ENCODE assay signal across 8 cellular contexts in genomic region chr20:20130399-20130798, GRCh38.
DNase-seq lines count a peak whose midpoint lies in the region; ATAC-seq and TF ChIP-seq lines count a peak whose summit lies in the region.

No MANE protein-coding gene starts in this region.

- ATAC-seq in GM19395 (IDR thresholded peaks at IDR 0.05; ENCODE audit: unreplicated experiment): no peak

- no peak for TF ChIP-seq POLR2A in lower leg skin (IDR thresholded peaks at IDR 0.05)

- no peak overlapping the region for H3K4me3 ChIP-seq in lower leg skin (ENCODE audit: low read depth, poor library complexity, severe bottlenecking)

- intact Hi-C loops in lower leg skin (cut with DNase I; ENCODE audit: low total_unique reads): no loop called here

- TF ChIP-seq CTCF in lower leg skin (IDR thresholded peaks at IDR 0.05): no peak

- DNase-seq in A172 (ENCODE audit: low spot score): peak; percentile 28
- DNase-seq in H4 (ENCODE audit: low spot score): peak; percentile 39
- peak; percentile 93 for DNase-seq in NCI-H2171 (lab: John Stamatoyannopoulos, UW)
- peak; percentile 2 for DNase-seq in cerebellar cortex (ENCODE audit: low spot score)
- no peak for DNase-seq in NCI-H1436 treated with DMSO at 0.1 percent for 48 hours (lab: John Stamatoyannopoulos, UW)
- DNase-seq in GF-D8 (lab: John Stamatoyannopoulos, UW): no peak
- no peak for DNase-seq in lower leg skin (ENCODE audit: low spot score in 2 of 2)

Comparison
In these comparisons a context has a peak if more than half of its experiments do, and no peak if none do; other contexts are left out.
1. DNase-seq: peak in A172 (single experiment), H4 (single experiment), NCI-H2171 (single experiment) and cerebellar cortex (single experiment); none in NCI-H1436 treated with DMSO at 0.1 percent for 48 hours (single experiment), GF-D8 (single experiment) and lower leg skin (0 of 2).